In the genomic region with DNA sequence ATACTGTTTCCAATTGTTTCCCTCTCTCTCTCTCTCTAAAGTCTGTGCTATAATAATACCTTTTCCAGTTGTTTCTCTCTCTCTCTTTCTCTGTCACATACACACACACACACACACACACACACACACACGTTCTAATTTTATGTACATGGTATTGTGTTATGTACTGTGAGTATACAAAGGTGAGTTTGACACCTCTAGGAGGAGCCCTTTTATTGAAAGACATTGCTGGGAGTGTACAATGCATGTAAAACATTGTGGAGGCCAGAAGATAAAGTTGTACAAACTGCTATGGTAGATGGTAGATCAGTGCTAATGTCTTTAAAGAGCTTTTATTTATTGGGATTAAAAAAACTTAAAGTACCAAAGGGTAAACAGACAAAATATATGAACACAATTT, we compare ENCODE assay signal across 1 cellular context.
TF ChIP-seq lines count a peak whose summit lies in the region.

No MANE protein-coding gene starts in this region.

TF ChIP-seq in HCT116, 20 proteins besides CTCF, POLR2A, EP300 and RAD21 (continued from another document):
- TF ChIP-seq ZBTB33 (IDR thresholded peaks at IDR 0.05; ENCODE audit: extremely low read depth, insufficient replicate concordance, low read length) (no peak), SP1 (IDR thresholded peaks at IDR 0.05; ENCODE audit: low read depth) (no peak), CEBPB (IDR thresholded peaks at IDR 0.05; ENCODE audit: low read depth) (no peak), YY1 (IDR thresholded peaks at IDR 0.05; ENCODE audit: extremely low read depth, insufficient replicate concordance, low read depth, low read length) (no peak), ZNF274 (IDR thresholded peaks at IDR 0.05; ENCODE audit: low read depth, low read length) (no peak), POLR2AphosphoS5 (IDR thresholded peaks at IDR 0.05; ENCODE audit: low read depth, low read length) (no peak), EGR1 (IDR thresholded peaks at IDR 0.05; ENCODE audit: low read depth) (no peak), ELF1 (IDR thresholded peaks at IDR 0.05; ENCODE audit: borderline replicate concordance, low read depth) (no peak), SRF (IDR thresholded peaks at IDR 0.05; ENCODE audit: low read depth) (no peak)
TF ChIP-seq in HCT116: peak in this region for 0.
